8 cellular contexts compared by ENCODE assay signal in the genomic region with DNA sequence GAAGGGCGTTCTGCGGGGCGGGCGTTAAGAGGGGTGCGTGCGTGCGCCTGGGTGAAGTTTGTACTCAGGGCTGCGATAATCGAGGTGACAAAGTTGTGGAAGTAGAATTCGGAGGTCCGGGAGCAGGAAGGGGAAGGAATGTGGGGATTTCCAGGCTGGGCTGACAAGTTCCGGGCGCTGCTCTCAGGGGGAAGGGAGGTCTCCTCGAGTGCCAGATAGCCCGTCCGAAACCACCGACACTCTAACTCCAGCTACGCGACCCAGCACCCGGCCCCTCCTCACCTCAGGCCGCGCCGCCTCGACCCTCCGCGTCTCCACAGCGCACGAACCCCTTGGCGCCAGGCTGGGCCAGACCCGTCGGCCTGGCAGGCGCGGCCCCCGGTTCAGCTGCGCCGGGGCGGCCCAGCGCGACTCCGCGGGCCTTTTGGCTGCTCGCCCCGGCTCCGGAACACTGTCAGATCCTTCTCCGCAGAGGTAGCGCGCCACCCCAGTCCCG. TPM values are rescaled to one million over a fixed set of nuclear protein-coding genes. Genes with fewer than 3 reads are reported as not detected.
DNase-seq lines count a peak whose midpoint lies in the region; ATAC-seq and TF ChIP-seq lines count a peak whose summit lies in the region.

A gene (minus strand): TSS at position 462 of the 496 bp plus-strand sequence. CDS start 18,685 bp downstream, outside the sequence.

- no peaks in the 10 kb centered on the region for H3K27me3 Mint-ChIP-seq in CD8-positive, alpha-beta T cell (ENCODE audit: low read depth)

- H3K4me3 ChIP-seq in CD8-positive, alpha-beta T cell (ENCODE audit: low read depth, low read length) = peak within 1 kb of the TSS; percentile 89
- H3K4me3 ChIP-seq in dorsolateral prefrontal cortex (peak within 1 kb of the TSS; percentile 54 to 96 (median 85)), lower leg skin (ENCODE audit: low read depth, poor library complexity, severe bottlenecking) (peak within 1 kb of the TSS; percentile 84)

- H3K9me3 Mint-ChIP-seq in CD8-positive, alpha-beta T cell = no peaks in the 10 kb centered on the region

- TF ChIP-seq POLR2A in lower leg skin (IDR thresholded peaks at IDR 0.05) = peak in 1 of 2 donors; percentile 50

- TF ChIP-seq CTCF in CD8-positive, alpha-beta T cell (IDR thresholded peaks at IDR 0.05) = no peak
- TF ChIP-seq CTCF in dorsolateral prefrontal cortex (IDR thresholded peaks at IDR 0.05 in 54 of 56, conservative IDR thresholded peaks at IDR 0.05 in 2 of 56; ENCODE audit: low read depth in 1 of 56, partially characterized antibody in 56 of 56) (peak in 2 of 56 donors; percentile 24 to 52), lower leg skin (IDR thresholded peaks at IDR 0.05) (no peak), subcutaneous adipose tissue (IDR thresholded peaks at IDR 0.05; ENCODE audit: low read depth) (no peak)

- peak within 1 kb of the TSS; percentile 99 for H3K4me3 Mint-ChIP-seq in CD8-positive, alpha-beta T cell

- H3K36me3 ChIP-seq in CD8-positive, alpha-beta T cell (ENCODE audit: insufficient read depth, low read length) = no peaks in the 10 kb centered on the region

- H3K27me3 ChIP-seq in CD8-positive, alpha-beta T cell (ENCODE audit: insufficient read depth, low read length) = no peaks in the 10 kb centered on the region
- no peaks in the 10 kb centered on the region for H3K27me3 ChIP-seq in dorsolateral prefrontal cortex

- 0% methylated on average over 22 to 46 of the region's 48 CpGs for WGBS in lower leg skin, 2 donors

- POLR2A ChIA-PET in CD8-positive, alpha-beta T cell (lab: Charles Lee) = interaction anchor here (0.7 to 2.3 kb wide), 17 partner anchors 8 to 1179 kb away, joined by 3 to 13 read pairs (median 3); a partner anchor contains a TSS

- peak; percentile 14 for ATAC-seq in CD8-positive, alpha-beta T cell
- ATAC-seq in GM19043 (IDR thresholded peaks at IDR 0.05; ENCODE audit: low read depth, unreplicated experiment) (peak; percentile 31), HG03280 (IDR thresholded peaks at IDR 0.05; ENCODE audit: unreplicated experiment) (peak; percentile 39)

- peaks cover 23% of the 10 kb centered on the region for H3K36me3 Mint-ChIP-seq in CD8-positive, alpha-beta T cell

- peaks cover 28% of the 10 kb centered on the region for H3K4me1 ChIP-seq in CD8-positive, alpha-beta T cell (ENCODE audit: insufficient read depth, low read length)

- DNase-seq in CD8-positive, alpha-beta T cell = peak in 5 of 7 experiments; percentile 25 to 52 (median 38)
- DNase-seq in dorsolateral prefrontal cortex = no peak
- DNase-seq in lower leg skin (ENCODE audit: low spot score in 2 of 2) = peak in 1 of 2 donors; percentile 53
- DNase-seq in NCI-H526 treated with DMSO at 0.1 percent for 48 hours (lab: John Stamatoyannopoulos, UW) = no peak

- H3K4me1 Mint-ChIP-seq in CD8-positive, alpha-beta T cell (ENCODE audit: low read depth) = peaks cover 56% of the 10 kb centered on the region

- H3K27ac ChIP-seq in CD8-positive, alpha-beta T cell (ENCODE audit: low read depth, low read length) = peak within 1 kb of the TSS; percentile 93
- peak within 1 kb of the TSS; percentile 84 to 100 (median 98) for H3K27ac ChIP-seq in dorsolateral prefrontal cortex

- H3K9me3 ChIP-seq in CD8-positive, alpha-beta T cell (ENCODE audit: low read length) = no peaks in the 10 kb centered on the region

- peak within 1 kb of the TSS; percentile 98 for H3K27ac Mint-ChIP-seq in CD8-positive, alpha-beta T cell

- intact Hi-C loops in CD8-positive, alpha-beta T cell (cut with DNase I, micrococcal nuclease) = loop anchor here (2.0 to 10.0 kb wide), 8 partner anchors 56 to 960 kb away; a partner anchor contains a TSS
- intact Hi-C loops in T-helper 1 cell treated with Interleukin-12 subunit alpha and Interleukin-12 subunit beta and Interleukin-4 antibody, amounts not matched to agents 30 ng/mL and 1 ng/mL, for 36 hours (cut with micrococcal nuclease) = loop anchor here (1.0 to 10.0 kb wide), 8 partner anchors 16 to 1178 kb away; a partner anchor contains a TSS
- intact Hi-C loops in dorsolateral prefrontal cortex (cut with DNase I) = loop anchor here (2.0 to 10.0 kb wide), 6 partner anchors 52 to 1178 kb away; a partner anchor contains a TSS
- intact Hi-C loops in lower leg skin (cut with DNase I; ENCODE audit: low total_unique reads) = no loop called here

- CTCF ChIA-PET in CD8-positive, alpha-beta T cell (lab: Charles Lee) = interaction anchor here (1.4 to 2.3 kb wide), 3 partner anchors 8 to 77 kb away, joined by 3 to 7 read pairs (median 4); no protein-coding TSS in a partner anchor

RNA-seq across cellular contexts. Expression of the gene that starts here (rescaled TPM):
- 100 to 1,000 TPM; 201 to 214 TPM for total RNA-seq in CD8-positive, alpha-beta T cell
- total RNA-seq in T-helper 1 cell treated with Interleukin-12 subunit alpha and Interleukin-12 subunit beta and Interleukin-4 antibody, amounts not matched to agents 30 ng/mL and 1 ng/mL, for 36 hours = 95.2 and 99.6 TPM in 2 replicates
- 100 to 1,000 TPM; 155 to 373 (median 228) TPM for total RNA-seq in dorsolateral prefrontal cortex
- total RNA-seq in lower leg skin = 100 to 1,000 TPM in 2 of 4 donors, 10 to 100 TPM in 2; 53.6 to 116 (median 84.6) TPM
- total RNA-seq in subcutaneous adipose tissue = 100 to 1,000 TPM; 445 to 681 (median 552) TPM

Comparison
In these comparisons a context has a peak if more than half of its experiments do, and no peak if none do; other contexts are left out.
1. DNase-seq: peak in CD8-positive, alpha-beta T cell (5 of 7); none in dorsolateral prefrontal cortex (0 of 10) and NCI-H526 treated with DMSO at 0.1 percent for 48 hours (single experiment).
2. Peak in every context shown above with its lines, with median percentiles within 50 percentile points of each other: ATAC-seq and H3K4me3 ChIP-seq.